In the genomic region with DNA sequence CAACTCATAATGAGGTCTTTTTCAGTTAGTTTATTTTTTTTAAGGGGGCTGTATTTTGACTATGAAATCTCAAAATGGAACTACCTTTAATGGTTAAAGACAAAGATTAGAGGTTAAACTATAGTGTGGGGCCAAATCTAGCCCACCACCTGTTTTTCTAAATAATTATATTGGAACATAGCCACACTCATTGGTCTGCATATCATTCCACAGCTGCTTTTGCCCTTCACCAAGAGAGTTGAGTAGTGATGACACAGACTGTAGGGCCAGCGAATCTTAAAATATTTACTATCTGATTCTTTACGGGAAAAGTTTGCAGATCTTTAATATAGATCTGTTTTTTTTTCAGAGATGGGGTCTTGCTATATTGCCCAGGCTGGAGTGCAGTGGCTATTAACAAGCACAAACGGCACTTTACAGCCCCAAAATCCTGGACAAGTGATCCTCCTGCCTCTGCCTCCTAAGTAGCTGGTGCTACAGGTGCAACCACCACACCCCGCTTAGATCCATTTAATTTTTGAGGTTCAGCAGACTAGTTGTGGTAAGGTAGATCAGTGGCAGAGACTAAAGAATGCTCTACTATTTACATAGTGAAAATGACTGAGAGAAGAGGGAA, we compare ENCODE assay signal across 31 cellular contexts. TPM values are rescaled to one million over a fixed set of nuclear protein-coding genes. Genes with fewer than 3 reads are reported as not detected.
DNase-seq lines count a peak whose midpoint lies in the region; ATAC-seq lines count a peak whose summit lies in the region.
"Had no signal": no experiment of that assay in that cellular context is flagged by ENCODE, and none has a peak within 500 bp of the region (broad histone marks: within the 10 kb centered on the region; RNA-seq: fewer than 3 reads in every experiment).

No MANE protein-coding gene starts in this region.

- H3K4me1 ChIP-seq in trophoblast cell (ENCODE audit: control insufficient read depth in 1 of 2, insufficient read depth in 2 of 2, low read length in 2 of 2): no peaks in the 10 kb centered on the region

- no peak overlapping the region for H3K4me2 ChIP-seq in trophoblast cell (ENCODE audit: low read length)
- H3K4me2 ChIP-seq: A549, hepatocyte, neural progenitor cell had no signal

- no peak overlapping the region for H2BK120ac ChIP-seq in trophoblast cell (ENCODE audit: insufficient read depth, low read length, poor library complexity)

- H3K36me3 Mint-ChIP-seq in activated T-cell treated with anti-CD3 and anti-CD28 coated beads, Interleukin-2, amount 50 U/mL, for 24 hours (ENCODE audit: low read depth): peaks cover 56% of the 10 kb centered on the region
- H3K36me3 Mint-ChIP-seq in activated T-cell treated with anti-CD3 and anti-CD28 coated beads, Interleukin-2, amount 50 U/mL, for 4 hours (ENCODE audit: insufficient read depth): peaks cover 18% of the 10 kb centered on the region
- H3K36me3 Mint-ChIP-seq in central memory CD8-positive, alpha-beta T cell (ENCODE audit: insufficient read depth): peaks cover 25% of the 10 kb centered on the region

- peaks cover 0 to 2% of the 10 kb centered on the region in 2 experiments for H3K36me3 ChIP-seq in trophoblast cell (ENCODE audit: control insufficient read depth in 1 of 2, insufficient read depth in 2 of 2, low read length in 2 of 2)
- H3K36me3 ChIP-seq: gastroesophageal sphincter, pancreas, stomach, tibial artery had no signal

- no peak overlapping the region for H4K91ac ChIP-seq in trophoblast cell (ENCODE audit: low read depth, low read length)

- no peak overlapping the region for H3K27ac ChIP-seq in trophoblast cell (ENCODE audit: low read depth, low read length)
- H3K27ac ChIP-seq: A549, gastroesophageal sphincter, hepatocyte, neural progenitor cell, pancreas, stomach, tibial artery had no signal

- H3K79me1 ChIP-seq in trophoblast cell (ENCODE audit: low read length): no peaks in the 10 kb centered on the region

- DNase-seq in activated T-cell treated with anti-CD3 and anti-CD28 coated beads, Interleukin-2, amount 50 U/mL, for 24 hours: no peak
- no peak for DNase-seq in activated T-cell treated with anti-CD3 and anti-CD28 coated beads, Interleukin-2, amount 50 U/mL, for 4 hours
- DNase-seq in LHCN-M2 (ENCODE audit: low read depth): peak; percentile 49
- no peak for DNase-seq in central memory CD8-positive, alpha-beta T cell (ENCODE audit: low spot score in 2 of 2)
- no peak for DNase-seq in trophoblast cell
- DNase-seq in activated gamma-delta T cell treated with Interleukin-2 at 50 U/mL for 16 hours: no peak
- no peak for DNase-seq in globus pallidus (ENCODE audit: low spot score)
- no peak for DNase-seq in NCI-H524 (lab: John Stamatoyannopoulos, UW)
- DNase-seq: activated CD8-positive, alpha-beta memory T cell treated with anti-CD3 and anti-CD28 coated beads, Interleukin-2, amount 10 ng/mL, durations not matched to agents 7 days and 5 days; AML-193; aorta; COR-L47; H7; Kasumi-1; MV-4-11; NCI-H1436; NCI-H2081 treated with DMSO at 0.1 percent for 48 hours; NCI-H2227 treated with DMSO at 0.1 percent for 48 hours; pancreas; small intestine; stomach; tibial artery had no signal

- no peak overlapping the region for H3K23ac ChIP-seq in trophoblast cell (ENCODE audit: low read length)

- H3K18ac ChIP-seq in trophoblast cell (ENCODE audit: low read length): no peak overlapping the region

- no CpG with 5 or more reads among the region's 4 CpGs for WGBS in trophoblast cell (ENCODE audit: extremely low coverage, insufficient coverage, insufficient read length)

- H3K27ac Mint-ChIP-seq in activated T-cell treated with anti-CD3 and anti-CD28 coated beads, Interleukin-2, amount 50 U/mL, for 24 hours: peak overlapping the region; percentile 74
- peak overlapping the region; percentile 16 for H3K27ac Mint-ChIP-seq in central memory CD8-positive, alpha-beta T cell (ENCODE audit: low read depth)
- H3K27ac Mint-ChIP-seq: activated CD8-positive, alpha-beta memory T cell treated with anti-CD3 and anti-CD28 coated beads, Interleukin-2, amount 10 ng/mL, durations not matched to agents 7 days and 5 days; activated T-helper 1 cell treated with anti-CD3 and anti-CD28 coated beads, Interleukin-12 subunit alpha, Interleukin-12 subunit beta, Interleukin-2, Interleukin-4 antibody, amounts not matched to agents 30 ng/mL and 10 ng/mL and 1 ng/mL, durations not matched to agents 14 hours and 24 hours and 36 hours; neural progenitor cell had no signal

- H3K4ac ChIP-seq in trophoblast cell (ENCODE audit: low read depth, low read length): peak overlapping the region; percentile 24

- H2AK5ac ChIP-seq in trophoblast cell (ENCODE audit: low read length): no peak overlapping the region

- no peak overlapping the region for H2BK12ac ChIP-seq in trophoblast cell (ENCODE audit: low read length)

- no peak overlapping the region for H4K8ac ChIP-seq in trophoblast cell (ENCODE audit: low read depth, low read length)

- H3K9ac ChIP-seq in trophoblast cell (ENCODE audit: low read length): no peak overlapping the region
- H3K9ac ChIP-seq: neural progenitor cell had no signal

- no peaks in the 10 kb centered on the region for H3K27me3 Mint-ChIP-seq in activated T-cell treated with anti-CD3 and anti-CD28 coated beads, Interleukin-2, amount 50 U/mL, for 24 hours
- no peaks in the 10 kb centered on the region for H3K27me3 Mint-ChIP-seq in activated T-cell treated with anti-CD3 and anti-CD28 coated beads, Interleukin-2, amount 50 U/mL, for 4 hours (ENCODE audit: low read depth)
- H3K27me3 Mint-ChIP-seq in central memory CD8-positive, alpha-beta T cell: no peaks in the 10 kb centered on the region
- H3K27me3 Mint-ChIP-seq: activated CD8-positive, alpha-beta memory T cell treated with anti-CD3 and anti-CD28 coated beads, Interleukin-2, amount 10 ng/mL, durations not matched to agents 7 days and 5 days had no signal

- no peak for ATAC-seq in activated T-cell treated with anti-CD3 and anti-CD28 coated beads, Interleukin-2, amount 50 U/mL, for 4 hours
- no peak for ATAC-seq in central memory CD8-positive, alpha-beta T cell (replicated peaks; ENCODE audit: extremely low read depth, poor library complexity, severe bottlenecking)
- ATAC-seq: A549; activated CD8-positive, alpha-beta memory T cell treated with anti-CD3 and anti-CD28 coated beads, Interleukin-2, amount 10 ng/mL, durations not matched to agents 7 days and 5 days; gastroesophageal sphincter; pancreas; Right ventricle myocardium inferior; SK-N-SH treated with all-trans-retinoic acid at 6 μM for 48 hours had no signal

- H3K9me3 Mint-ChIP-seq in activated T-cell treated with anti-CD3 and anti-CD28 coated beads, Interleukin-2, amount 50 U/mL, for 24 hours: peaks cover 5% of the 10 kb centered on the region
- no peaks in the 10 kb centered on the region for H3K9me3 Mint-ChIP-seq in activated T-cell treated with anti-CD3 and anti-CD28 coated beads, Interleukin-2, amount 50 U/mL, for 4 hours
- H3K9me3 Mint-ChIP-seq in central memory CD8-positive, alpha-beta T cell: no peaks in the 10 kb centered on the region
- H3K9me3 Mint-ChIP-seq: activated naive CD4-positive, alpha-beta T cell treated with anti-CD3 and anti-CD28 coated beads, Interleukin-2, amount 50 U/mL, for 72 hours; activated T-helper 1 cell treated with anti-CD3 and anti-CD28 coated beads, Interleukin-12 subunit alpha, Interleukin-12 subunit beta, Interleukin-2, Interleukin-4 antibody, amounts not matched to agents 30 ng/mL and 10 ng/mL and 1 ng/mL, durations not matched to agents 14 hours and 24 hours and 36 hours had no signal

- no peaks in the 10 kb centered on the region for H3K27me3 ChIP-seq in trophoblast cell (ENCODE audit: insufficient read depth, low read length)
- H3K27me3 ChIP-seq: gastroesophageal sphincter, hepatocyte, neural progenitor cell, pancreas, stomach, tibial artery had no signal

- H3K4me3 ChIP-seq in trophoblast cell (ENCODE audit: low read depth, low read length): no peak overlapping the region
- H3K4me3 ChIP-seq: A549, gastroesophageal sphincter, hepatocyte, lung, neural progenitor cell, pancreas, stomach, tibial artery had no signal

- no peak overlapping the region for H2BK5ac ChIP-seq in trophoblast cell (ENCODE audit: low read depth, low read length, poor library complexity)

- peaks cover 2% of the 10 kb centered on the region for H3K79me2 ChIP-seq in trophoblast cell (ENCODE audit: control insufficient read depth, insufficient read depth, low read length, poor library complexity)

- no peaks in the 10 kb centered on the region for H3K9me3 ChIP-seq in trophoblast cell (ENCODE audit: insufficient read depth, low read depth, low read length)
- H3K9me3 ChIP-seq: A549, gastroesophageal sphincter, pancreas, stomach, tibial artery had no signal

- H3K4me3 Mint-ChIP-seq in activated T-cell treated with anti-CD3 and anti-CD28 coated beads, Interleukin-2, amount 50 U/mL, for 24 hours: no peak overlapping the region
- no peak overlapping the region for H3K4me3 Mint-ChIP-seq in activated T-cell treated with anti-CD3 and anti-CD28 coated beads, Interleukin-2, amount 50 U/mL, for 4 hours
- H3K4me3 Mint-ChIP-seq in central memory CD8-positive, alpha-beta T cell: no peak overlapping the region
- H3K4me3 Mint-ChIP-seq: activated CD8-positive, alpha-beta memory T cell treated with anti-CD3 and anti-CD28 coated beads, Interleukin-2, amount 10 ng/mL, durations not matched to agents 7 days and 5 days; activated T-helper 1 cell treated with anti-CD3 and anti-CD28 coated beads, Interleukin-12 subunit alpha, Interleukin-12 subunit beta, Interleukin-2, Interleukin-4 antibody, amounts not matched to agents 30 ng/mL and 10 ng/mL and 1 ng/mL, durations not matched to agents 14 hours and 24 hours and 36 hours; neural progenitor cell had no signal

- H2AFZ ChIP-seq in trophoblast cell (ENCODE audit: insufficient read depth, low read length, poor library complexity): no peak overlapping the region
- H2AFZ ChIP-seq: hepatocyte, neural progenitor cell had no signal

- H4K12ac ChIP-seq in trophoblast cell (ENCODE audit: low read depth, low read length): no peak overlapping the region

- H3K4me1 Mint-ChIP-seq in activated T-cell treated with anti-CD3 and anti-CD28 coated beads, Interleukin-2, amount 50 U/mL, for 24 hours (ENCODE audit: low read depth): peaks cover 82% of the 10 kb centered on the region
- H3K4me1 Mint-ChIP-seq in activated T-cell treated with anti-CD3 and anti-CD28 coated beads, Interleukin-2, amount 50 U/mL, for 4 hours (ENCODE audit: low read depth): peaks cover 82% of the 10 kb centered on the region
- peaks cover 77% of the 10 kb centered on the region for H3K4me1 Mint-ChIP-seq in central memory CD8-positive, alpha-beta T cell

- H3K14ac ChIP-seq in trophoblast cell (ENCODE audit: low read length): no peak overlapping the region

RNA-seq across cellular contexts. Expression of gene EPC1, which starts 25.8 kb away (rescaled TPM):
- total RNA-seq in activated T-cell treated with anti-CD3 and anti-CD28 coated beads, Interleukin-2, amount 50 U/mL, for 4 hours: 10 to 100 TPM; 44.9 to 53.5 (median 46.0) TPM
- total RNA-seq in LHCN-M2 (2014; rRNA removed): 14.9 and 23.0 TPM in 2 replicates
- polyA plus RNA-seq in LHCN-M2 (2012): 7.8 TPM
- polyA plus RNA-seq in trophoblast cell (2013): 20.2 and 21.7 TPM in 2 replicates
